Comparison of ENCODE assay signal across 8 cellular contexts in genomic region chr7:20114463-20114862, GRCh38.
DNase-seq lines count a peak whose midpoint lies in the region; ATAC-seq and TF ChIP-seq lines count a peak whose summit lies in the region.

No MANE protein-coding gene starts in this region.

- no peaks in the 10 kb centered on the region for H3K27me3 Mint-ChIP-seq in H9 (ENCODE audit: low read depth)

- H2BK5ac ChIP-seq in H9 (ENCODE audit: insufficient read length, low read length): no peak overlapping the region

- no peak overlapping the region for H2AK5ac ChIP-seq in H9 (ENCODE audit: insufficient read length, low read length)

- H3K9me3 ChIP-seq in H9 (ENCODE audit: control insufficient read depth, low read depth, low read length) (no peaks in the 10 kb centered on the region), MM.1S (replicated peaks; ENCODE audit: insufficient read depth, low read length) (no peaks in the 10 kb centered on the region)

- TF ChIP-seq CTCF in H9 (conservative IDR thresholded peaks at IDR 0.05): no peak
- TF ChIP-seq CTCF in MM.1S (IDR thresholded peaks at IDR 0.05; ENCODE audit: low read length): no peak

- no peak overlapping the region for H3K27ac ChIP-seq in H9 (ENCODE audit: insufficient read length, low read depth, low read length)
- peak overlapping the region; percentile 41; the same call in 1 of the 2 replicates for H3K27ac ChIP-seq in MM.1S (ENCODE audit: low read length)

- no peak overlapping the region for H3K9ac ChIP-seq in H9 (ENCODE audit: extremely low read depth, insufficient read length, low read length)
- H3K9ac ChIP-seq in MM.1S (ENCODE audit: low read length): no peak overlapping the region

- H3K23me2 ChIP-seq in H9 (ENCODE audit: insufficient read length, low read depth, low read length, poor library complexity, severe bottlenecking): no peaks in the 10 kb centered on the region

- no peak overlapping the region for H2BK120ac ChIP-seq in H9 (ENCODE audit: low read depth, low read length, poor library complexity, severe bottlenecking)

- H4K20me1 ChIP-seq in H9 (ENCODE audit: control insufficient read depth, insufficient read depth, insufficient read length) (no peaks in the 10 kb centered on the region), MM.1S (ENCODE audit: insufficient read depth, low read length) (no peaks in the 10 kb centered on the region)

- peak overlapping the region in 2 of 3 experiments; percentile 3 to 34; a peak in 2 of 7 replicates for H3K27ac Mint-ChIP-seq in H9

- no peak overlapping the region for H3T11ph ChIP-seq in H9 (ENCODE audit: low read length)

- H3K36me3 Mint-ChIP-seq in H9 (ENCODE audit: insufficient read depth in 1 of 3, low read depth in 3 of 3): peaks cover 0 to 26% (median 2%) of the 10 kb centered on the region in 3 experiments; a peak in 4 of 7 replicates

- H2AFZ ChIP-seq in H9 (ENCODE audit: low read length): no peak overlapping the region
- no peak overlapping the region for H2AFZ ChIP-seq in MM.1S (ENCODE audit: low read length)

- peak; percentile 89 for ATAC-seq in GM18517 (IDR thresholded peaks at IDR 0.05; ENCODE audit: unreplicated experiment)

- H3K79me2 ChIP-seq in H9 (ENCODE audit: insufficient read depth, low read length) (peaks cover 34% of the 10 kb centered on the region), MM.1S (ENCODE audit: low read length) (no peaks in the 10 kb centered on the region)

- no peak overlapping the region for H3K4ac ChIP-seq in H9 (ENCODE audit: low read depth, low read length)

- H3K4me3 Mint-ChIP-seq in H9: no peak overlapping the region

- H2BK15ac ChIP-seq in H9 (ENCODE audit: low read depth, low read length): no peak overlapping the region

- H3K14ac ChIP-seq in H9 (ENCODE audit: insufficient read depth, low read length): no peak overlapping the region

- no peaks in the 10 kb centered on the region for H3K9me3 Mint-ChIP-seq in H9

- H3F3A ChIP-seq in MM.1S (ENCODE audit: insufficient read depth, low read length): peaks cover 12% of the 10 kb centered on the region; the same call in 1 of the 2 replicates

- no peak overlapping the region for H3K23ac ChIP-seq in H9 (ENCODE audit: insufficient read length, low read depth, low read length)

- H3K4me1 ChIP-seq in H9 (ENCODE audit: insufficient read depth, low read length): peaks cover 18% of the 10 kb centered on the region; the same call in 1 of the 2 replicates
- peaks cover 40% of the 10 kb centered on the region for H3K4me1 ChIP-seq in MM.1S (ENCODE audit: low read length)

- no peak overlapping the region for H3K18ac ChIP-seq in H9 (ENCODE audit: insufficient read length, low read depth, low read length)

- no peak overlapping the region for H4K5ac ChIP-seq in H9 (ENCODE audit: insufficient read length, low read depth, low read length)

- H3K36me3 ChIP-seq in MM.1S (replicated peaks; ENCODE audit: insufficient read depth, low read length): no peaks in the 10 kb centered on the region

- H2BK12ac ChIP-seq in H9 (ENCODE audit: insufficient read length, low read depth, low read length): no peak overlapping the region

- no peak overlapping the region for H4K91ac ChIP-seq in H9 (ENCODE audit: insufficient read length, low read depth, low read length)

- H3K4me2 ChIP-seq in H9 (ENCODE audit: insufficient read depth, insufficient read length, low read length) (no peak overlapping the region), MM.1S (ENCODE audit: low read depth, low read length) (peak overlapping the region; percentile 58; the same call in 1 of the 2 replicates)

- H4K8ac ChIP-seq in H9 (replicated peaks; ENCODE audit: insufficient read length, low read depth, low read length): no peak overlapping the region

- H3K9me2 ChIP-seq in MM.1S (replicated peaks; ENCODE audit: insufficient read depth, low read length): no peaks in the 10 kb centered on the region

- DNase-seq in H9: no peak
- DNase-seq in MM.1S: peak; percentile 75
- peak; percentile 44 for DNase-seq in germinal center (ENCODE audit: low spot score)
- DNase-seq in 8988T: no peak
- DNase-seq in NCI-H446 (lab: John Stamatoyannopoulos, UW): no peak
- DNase-seq in SW 1271 (lab: John Stamatoyannopoulos, UW): no peak
- DNase-seq in iPS-NIHi11 (ENCODE audit: low spot score): no peak

- H3K79me1 ChIP-seq in H9 (ENCODE audit: insufficient read depth, low read depth, low read length, poor library complexity, severe bottlenecking): no peaks in the 10 kb centered on the region

- no peak overlapping the region for H3K4me3 ChIP-seq in MM.1S (ENCODE audit: low read length)

- no peak overlapping the region for H3K56ac ChIP-seq in H9 (ENCODE audit: insufficient read length, low read depth, low read length)

- H2BK20ac ChIP-seq in H9 (ENCODE audit: low read depth, low read length, poor library complexity, severe bottlenecking): no peak overlapping the region

- no CpG with 5 or more reads among the region's 2 CpGs for WGBS in H9 (ENCODE audit: extremely low coverage, insufficient read length, low lambda C conversion rate)

- no peaks in the 10 kb centered on the region for H3K27me3 ChIP-seq in H9 (ENCODE audit: insufficient read depth, low read length)
- no peaks in the 10 kb centered on the region for H3K27me3 ChIP-seq in MM.1S (replicated peaks; ENCODE audit: insufficient read depth, low read length)

- H3K4me1 Mint-ChIP-seq in H9: peaks cover 26 to 72% of the 10 kb centered on the region in 2 experiments

Comparison
In these comparisons a context has a peak if more than half of its experiments do, and no peak if none do; other contexts are left out.
1. DNase-seq: peak in MM.1S (single experiment) and germinal center (single experiment); none in H9 (single experiment), 8988T (single experiment), NCI-H446 (0 of 2), SW 1271 (0 of 2) and iPS-NIHi11 (single experiment).